8 cellular contexts compared by ENCODE assay signal in genomic region chr7:75880242-75880641, GRCh38. TPM values are rescaled to one million over a fixed set of nuclear protein-coding genes. Genes with fewer than 3 reads are reported as not detected.
DNase-seq lines count a peak whose midpoint lies in the region; ATAC-seq and TF ChIP-seq lines count a peak whose summit lies in the region.

No MANE protein-coding gene starts in this region.

- H3K4me3 ChIP-seq in GM23248 (peak overlapping the region; percentile 87), SJSA1 (peak overlapping the region; percentile 84), epithelial cell of esophagus (ENCODE audit: low read length) (peak overlapping the region; percentile 93), rectal smooth muscle tissue (ENCODE audit: low read length) (peak overlapping the region; percentile 51)

- H3K27ac ChIP-seq in GM23248 (no peak overlapping the region), SJSA1 (peak overlapping the region; percentile 53; the same call in 1 of the 2 replicates), rectal smooth muscle tissue (ENCODE audit: low read depth, low read length) (no peak overlapping the region)

- H3K27me3 ChIP-seq in GM23248 (replicated peaks; ENCODE audit: insufficient read depth), result no peaks in the 10 kb centered on the region
- H3K27me3 ChIP-seq in SJSA1 (replicated peaks), result no peaks in the 10 kb centered on the region
- H3K27me3 ChIP-seq in rectal smooth muscle tissue (ENCODE audit: control insufficient read depth, insufficient read depth, low read length), result no peaks in the 10 kb centered on the region

- H2AFZ ChIP-seq in GM23248, result no peak overlapping the region

- H4K20me1 ChIP-seq in GM23248 (ENCODE audit: insufficient read depth), result no peaks in the 10 kb centered on the region

- no peak for ATAC-seq in GM21423 (IDR thresholded peaks at IDR 0.05; ENCODE audit: unreplicated experiment)

- H3K9ac ChIP-seq in GM23248 (peak overlapping the region; percentile 83), rectal smooth muscle tissue (ENCODE audit: low read length) (peak overlapping the region; percentile 26)

- peaks cover 29% of the 10 kb centered on the region for H3K79me2 ChIP-seq in GM23248 (ENCODE audit: insufficient read depth)

- H3K4me1 ChIP-seq in GM23248 (ENCODE audit: insufficient read depth) (peaks cover 13% of the 10 kb centered on the region), SJSA1 (replicated peaks) (peaks cover 15% of the 10 kb centered on the region), rectal smooth muscle tissue (ENCODE audit: control insufficient read depth, insufficient read depth, low read length) (peaks cover 7% of the 10 kb centered on the region)

- WGBS in GM23248 (ENCODE audit: low coverage in 1 of 2, low lambda C conversion rate in 2 of 2, missing lambda C conversion rate in 2 of 2), 2 experiments, result 86 to 88% methylated on average over 4 of the region's 4 CpGs

- H3K9me2 ChIP-seq in GM23248 (ENCODE audit: insufficient read depth), result no peaks in the 10 kb centered on the region

- peak overlapping the region; percentile 95 for H3K4me2 ChIP-seq in GM23248 (ENCODE audit: unreplicated experiment)

- no peak for TF ChIP-seq CTCF in epithelial cell of esophagus (IDR thresholded peaks at IDR 0.05; ENCODE audit: insufficient read depth, low read depth, low read length, missing control alignments)

- DNase-seq in GM23248 (no peak), SJSA1 (ENCODE audit: low read depth in 1 of 2, low spot score in 2 of 2) (no peak), epithelial cell of esophagus (ENCODE audit: low read depth) (no peak), CD1c-positive myeloid dendritic cell (ENCODE audit: extremely low spot score) (no peak), NCI-H1417 (lab: John Stamatoyannopoulos, UW) (no peak), hypothalamus (lab: John Stamatoyannopoulos, UW) (no peak)

- no peaks in the 10 kb centered on the region for H3K9me3 ChIP-seq in GM23248 (ENCODE audit: low read depth)
- no peaks in the 10 kb centered on the region; the same call in 1 of the 2 replicates for H3K9me3 ChIP-seq in SJSA1 (replicated peaks)

- no peaks in the 10 kb centered on the region for H3F3A ChIP-seq in GM23248 (ENCODE audit: insufficient read depth)

- H3K36me3 ChIP-seq in GM23248 (ENCODE audit: low read depth), result peaks cover 3% of the 10 kb centered on the region; the same call in 1 of the 2 replicates
- H3K36me3 ChIP-seq in SJSA1, result peaks cover 60% of the 10 kb centered on the region
- H3K36me3 ChIP-seq in rectal smooth muscle tissue (ENCODE audit: control insufficient read depth, insufficient read depth, low read length), result peaks cover 25% of the 10 kb centered on the region

- in situ Hi-C loops in GM23248 (cut with MboI), result no loop called here

RNA-seq across cellular contexts. Expression of gene RHBDD2, which starts 1.4 kb away (rescaled TPM):
- total RNA-seq in GM23248 (2014; rRNA removed; shearing (Covaris generic)), result 28.1 and 35.5 TPM in 2 replicates
- polyA plus RNA-seq in GM23248 (2016; fragmentation: Nextera tagmentation; extraction: Ambion mirVana), result 61.0 and 62.2 TPM in 2 replicates
- total RNA-seq in SJSA1 (2014; rRNA removed; shearing (Covaris generic)), result 39.5 and 46.2 TPM in 2 replicates

RNA-seq across cellular contexts. Expression of gene POR, which starts 34.7 kb away (rescaled TPM):
- total RNA-seq in GM23248 (2014; rRNA removed; shearing (Covaris generic)), result 38.2 and 42.7 TPM in 2 replicates
- polyA plus RNA-seq in GM23248 (2016; fragmentation: Nextera tagmentation; extraction: Ambion mirVana), result 54.4 and 58.6 TPM in 2 replicates
- 82.8 and 115 TPM in 2 replicates for total RNA-seq in SJSA1 (2014; rRNA removed; shearing (Covaris generic))
